ENCODE assay signal across 28 cellular contexts in genomic region chr10:127252818-127253217, GRCh38. TPM values are rescaled to one million over a fixed set of nuclear protein-coding genes. Genes with fewer than 3 reads are reported as not detected.
"Had no signal": no experiment of that assay in that cellular context is flagged by ENCODE, and none has a peak within 500 bp of the region (broad histone marks: within the 10 kb centered on the region; RNA-seq: fewer than 3 reads in every experiment).

No MANE protein-coding gene starts in this region.

- H3K36me3 Mint-ChIP-seq: activated naive CD8-positive, alpha-beta T cell had no signal

- H3K4me3 ChIP-seq: gastrocnemius medialis had no signal

- H3K36me3 ChIP-seq: gastrocnemius medialis had no signal

- H3K4me1 Mint-ChIP-seq: activated B cell treated with CpG ODN at 0.5 μM for 24 hours, endodermal cell had no signal

- H3K9me3 ChIP-seq: gastrocnemius medialis had no signal

- H3K4me1 ChIP-seq: foreskin keratinocyte, gastrocnemius medialis had no signal

- H3K27ac ChIP-seq: foreskin keratinocyte, gastrocnemius medialis, WERI-Rb-1 had no signal

- H3K27me3 ChIP-seq: foreskin keratinocyte, gastrocnemius medialis had no signal

- H3K27me3 Mint-ChIP-seq: activated B cell treated with CpG ODN at 0.5 μM for 24 hours; activated naive CD8-positive, alpha-beta T cell; activated T-helper 17 cell treated with anti-CD3 and anti-CD28 coated beads, Interleukin-2, amount 50 U/mL, for 72 hours had no signal

- H3K27ac Mint-ChIP-seq: activated B cell treated with CpG ODN at 0.5 μM for 24 hours; activated CD8-positive, alpha-beta T cell treated with anti-CD3 and anti-CD28 coated beads for 36 hours; activated naive CD8-positive, alpha-beta T cell; activated T-helper 17 cell treated with anti-CD3 and anti-CD28 coated beads, Interleukin-2, amount 50 U/mL, for 72 hours; endodermal cell; T-helper 17 cell; T-helper 2 cell treated with Interferon-gamma antibody and Interleukin-4, amounts not matched to agents 5 μg/mL and 100 μg/mL, for 36 hours had no signal

- ATAC-seq: activated CD4-positive, CD25-positive, alpha-beta regulatory T cell treated with anti-CD3 and anti-CD28 coated beads, Interleukin-2, amount 50 U/mL, for 24 hours; activated CD8-positive, alpha-beta T cell treated with anti-CD3 and anti-CD28 coated beads for 36 hours; activated T-cell treated with anti-CD3 and anti-CD28 coated beads, Interleukin-2, amount 50 U/mL, for 4 hours; activated T-helper 17 cell treated with anti-CD3 and anti-CD28 coated beads, Interleukin-2, amount 50 U/mL, for 72 hours; esophagus mucosa; foreskin keratinocyte; gastrocnemius medialis; T-helper 17 cell had no signal

- H3K9me3 Mint-ChIP-seq: activated T-cell treated with anti-CD3 and anti-CD28 coated beads, Interleukin-2, amount 50 U/mL, for 4 hours had no signal

- DNase-seq: activated B cell treated with CpG ODN at 0.5 μM for 24 hours; activated CD4-positive, alpha-beta T cell treated with anti-CD3 and anti-CD28 coated beads for 48 hours; activated CD4-positive, alpha-beta T cell treated with anti-CD3 and anti-CD28 coated beads, Interleukin-2, amount 50 U/mL, for 1 hour; activated CD4-positive, alpha-beta T cell treated with anti-CD3 and anti-CD28 coated beads, Interleukin-2, amount 50 U/mL, for 48 hours; activated CD8-positive, alpha-beta memory T cell treated with anti-CD3 and anti-CD28 coated beads for 24 hours; activated CD8-positive, alpha-beta T cell treated with anti-CD3 and anti-CD28 coated beads for 36 hours; activated effector memory CD4-positive, alpha-beta T cell treated with Interleukin-2 at 50 U/mL for 16 hours; activated gamma-delta T cell treated with Interleukin-2 at 50 U/mL for 16 hours; activated naive CD4-positive, alpha-beta T cell treated with anti-CD3 and anti-CD28 coated beads, Interleukin-2, amount 50 U/mL, for 16 hours; activated naive CD4-positive, alpha-beta T cell treated with Interleukin-2 at 50 U/mL for 16 hours; activated T-cell treated with anti-CD3 and anti-CD28 coated beads, Interleukin-2, amount 50 U/mL, for 4 hours; amniotic stem cell; caudate nucleus; effector CD8-positive, alpha-beta T cell; endodermal cell; foreskin keratinocyte; gastrocnemius medialis; glutamatergic neuron; T-helper 1 cell; T-helper 17 cell; T1000; WERI-Rb-1 had no signal

- H3K4me3 Mint-ChIP-seq: activated B cell treated with CpG ODN at 0.5 μM for 24 hours; activated CD8-positive, alpha-beta T cell treated with anti-CD3 and anti-CD28 coated beads for 36 hours; activated naive CD8-positive, alpha-beta T cell; activated T-cell treated with anti-CD3 and anti-CD28 coated beads, Interleukin-2, amount 50 U/mL, for 4 hours; activated T-helper 17 cell treated with anti-CD3 and anti-CD28 coated beads, Interleukin-2, amount 50 U/mL, for 72 hours; endodermal cell; T-helper 17 cell; T-helper 2 cell treated with Interferon-gamma antibody and Interleukin-4, amounts not matched to agents 5 μg/mL and 100 μg/mL, for 36 hours had no signal

RNA-seq across cellular contexts. Expression of gene INSYN2A, which starts 56.4 kb away (rescaled TPM):
- total RNA-seq: activated B cell treated with CpG ODN at 0.5 μM for 24 hours; activated CD8-positive, alpha-beta T cell treated with anti-CD3 and anti-CD28 coated beads for 36 hours; activated T-cell treated with anti-CD3 and anti-CD28 coated beads, Interleukin-2, amount 50 U/mL, for 4 hours; activated T-helper 17 cell treated with anti-CD3 and anti-CD28 coated beads, Interleukin-2, amount 50 U/mL, for 72 hours; dermis microvascular lymphatic vessel endothelial cell; esophagus mucosa; foreskin keratinocyte; gastrocnemius medialis; T-helper 17 cell had no signal
